In genomic region chr7:66638309-66639099, GRCh38 we compare ENCODE assay signal across 19 cellular contexts. TPM values are rescaled to one million over a fixed set of nuclear protein-coding genes. Genes with fewer than 3 reads are reported as not detected.
DNase-seq lines count a peak whose midpoint lies in the region; ATAC-seq and TF ChIP-seq lines count a peak whose summit lies in the region.
"Had no signal": no experiment of that assay in that cellular context is flagged by ENCODE, and none has a peak within 500 bp of the region (broad histone marks: within the 10 kb centered on the region; RNA-seq: fewer than 3 reads in every experiment).

No MANE protein-coding gene starts in this region.

- H3K27me3 Mint-ChIP-seq in activated B cell treated with CpG ODN at 0.5 μM for 24 hours, result no peaks in the 10 kb centered on the region

- CTCF ChIA-PET in activated B cell treated with CpG ODN at 0.5 μM for 24 hours (lab: Charles Lee), result no interaction called here

- no peaks in the 10 kb centered on the region for H3K9me3 ChIP-seq in BE2C
- no peaks in the 10 kb centered on the region for H3K9me3 ChIP-seq in heart left ventricle
- H3K9me3 ChIP-seq: A549, BLaER1 had no signal

- TF ChIP-seq POLR2A in heart left ventricle (IDR thresholded peaks at IDR 0.05), result no peak

- H3K27me3 ChIP-seq in BE2C (no peaks in the 10 kb centered on the region), heart left ventricle (no peaks in the 10 kb centered on the region)
- H3K27me3 ChIP-seq: BLaER1 had no signal

- no peaks in the 10 kb centered on the region for H3K9me3 Mint-ChIP-seq in activated B cell treated with CpG ODN at 0.5 μM for 24 hours
- H3K9me3 Mint-ChIP-seq: CD8-positive, alpha-beta T cell had no signal

- H3K27ac ChIP-seq in heart left ventricle, result no peak overlapping the region
- H3K27ac ChIP-seq in caudate nucleus (ENCODE audit: low read depth, low read length), result no peak overlapping the region
- H3K27ac ChIP-seq: A549, BLaER1 had no signal

- intact Hi-C loops in activated B cell treated with CpG ODN at 0.5 μM for 24 hours (cut with micrococcal nuclease) (no loop called here), heart left ventricle (cut with DNase I) (no loop called here)

- POLR2A ChIA-PET in activated B cell treated with CpG ODN at 0.5 μM for 24 hours (lab: Charles Lee), result interaction anchor here (0.9 kb wide), 1 partner anchor 16 kb away, joined by 3 read pairs; no protein-coding TSS in a partner anchor

- WGBS in heart left ventricle, 4 donors, result 90 to 94% (median 93%) methylated on average over 21 of the region's 21 CpGs

- H3K4me3 Mint-ChIP-seq in activated B cell treated with CpG ODN at 0.5 μM for 24 hours, result no peak overlapping the region
- H3K4me3 Mint-ChIP-seq: CD8-positive, alpha-beta T cell had no signal

- H3K36me3 Mint-ChIP-seq in activated B cell treated with CpG ODN at 0.5 μM for 24 hours (ENCODE audit: low read depth), result peaks cover 65% of the 10 kb centered on the region

- DNase-seq in BE2C (no peak), activated B cell treated with CpG ODN at 0.5 μM for 24 hours (no peak), iPS-NIHi11 (ENCODE audit: low spot score) (peak; percentile 24), heart left ventricle (no peak), caudate nucleus (lab: John Stamatoyannopoulos, UW) (no peak), DMS53 (lab: John Stamatoyannopoulos, UW) (no peak), NCI-H748 treated with DMSO at 0.1 percent for 48 hours (lab: John Stamatoyannopoulos, UW) (no peak)
- DNase-seq: Calu3; CD8-positive, alpha-beta T cell; DMS79 treated with DMSO at 0.1 percent for 48 hours; GOT3; KBM-7; NCI-H1417; NCI-H187; NCI-H226; NCI-H524 had no signal

- TF ChIP-seq CTCF in BE2C (IDR thresholded peaks at IDR 0.05; ENCODE audit: low read depth, low read length) (0 out of 2 replicates have a peak, but pooled peaks have one; percentile 19), GM12873 (IDR thresholded peaks at IDR 0.05; ENCODE audit: insufficient read depth, low read depth, low read length, missing control alignments) (peak; percentile 11), activated B cell treated with CpG ODN at 0.5 μM for 24 hours (IDR thresholded peaks at IDR 0.05) (no peak), heart left ventricle (IDR thresholded peaks at IDR 0.05) (no peak)

- H3K36me3 ChIP-seq in BE2C, result no peaks in the 10 kb centered on the region
- peaks cover 0 to 87% (median 81%) of the 10 kb centered on the region in 9 donors for H3K36me3 ChIP-seq in heart left ventricle

- peaks cover 26% of the 10 kb centered on the region for H3K4me1 Mint-ChIP-seq in activated B cell treated with CpG ODN at 0.5 μM for 24 hours

- ATAC-seq in activated B cell treated with CpG ODN at 0.5 μM for 24 hours (ENCODE audit: low read depth), result no peak
- no peak for ATAC-seq in heart left ventricle
- ATAC-seq: A549; CD8-positive, alpha-beta T cell had no signal

- no peaks in the 10 kb centered on the region for H3K4me1 ChIP-seq in BE2C
- peaks cover 0 to 15% (median 0%) of the 10 kb centered on the region in 12 donors for H3K4me1 ChIP-seq in heart left ventricle

- peak overlapping the region; percentile 14 for H3K27ac Mint-ChIP-seq in activated B cell treated with CpG ODN at 0.5 μM for 24 hours
- H3K27ac Mint-ChIP-seq: CD8-positive, alpha-beta T cell had no signal

- H3K4me3 ChIP-seq in BE2C (ENCODE audit: low read depth, low read length) (no peak overlapping the region), heart left ventricle (no peak overlapping the region)
- H3K4me3 ChIP-seq: A549, BLaER1 had no signal

RNA-seq across cellular contexts. Expression of gene KCTD7, which starts 9.8 kb away (rescaled TPM):
- polyA plus RNA-seq in BE2C (2012; ENCODE audit: insufficient read depth, insufficient read length, low read depth), result 16.5 TPM
- total RNA-seq in activated B cell treated with CpG ODN at 0.5 μM for 24 hours (12.8 and 13.2 TPM in 2 replicates), heart left ventricle (10 to 100 TPM in 5 of 9 donors, 1 to 10 TPM in 4; 4.1 to 13.9 (median 11.0) TPM)
- 10 to 100 TPM in 1 of 2 donors, 1 to 10 TPM in 1; 5.8 to 12.6 TPM for polyA plus RNA-seq in heart left ventricle

Comparison
In these comparisons a context has a peak if more than half of its experiments do, and no peak if none do; other contexts are left out.
1. CTCF ChIP-seq: peak in BE2C (single experiment) and GM12873 (single experiment); none in activated B cell treated with CpG ODN at 0.5 μM for 24 hours (single experiment) and heart left ventricle (0 of 12).